ENCODE assay signal across 9 cellular contexts in genomic region chr1:86788300-86789206, GRCh38.
DNase-seq lines count a peak whose midpoint lies in the region; ATAC-seq and TF ChIP-seq lines count a peak whose summit lies in the region.
"Had no signal": no experiment of that assay in that cellular context is flagged by ENCODE, and none has a peak within 500 bp of the region (broad histone marks: within the 10 kb centered on the region; RNA-seq: fewer than 3 reads in every experiment).

No MANE protein-coding gene starts in this region.

- whole genome bisulfite sequencing in adipose tissue, 3 donors, result 35 to 79% (median 43%) methylated on average over 6 of the region's 6 CpGs
- WGBS in upper lobe of left lung, 2 donors, result 63 to 71% methylated on average over 6 of the region's 6 CpGs

- H3K27ac ChIP-seq in adipose tissue (ENCODE audit: low read depth, low read length) (peak overlapping the region; percentile 57), upper lobe of left lung (peak overlapping the region; percentile 74 to 85 (median 80))
- H3K27ac ChIP-seq: 22Rv1 had no signal

- peak; percentile 77 to 89 for ATAC-seq in upper lobe of left lung (ENCODE audit: low FRiP score in 2 of 2)

- no peak overlapping the region for H3K4me3 ChIP-seq in upper lobe of left lung

- DNase-seq in DMS79 treated with DMSO at 0.1 percent for 48 hours (lab: John Stamatoyannopoulos, UW), result peak; percentile 19
- no peak for DNase-seq in DMS79 (lab: John Stamatoyannopoulos, UW)
- DNase-seq in hepatic stellate cell (ENCODE audit: low spot score), result peak; percentile 62
- peak; percentile 7 to 41 for DNase-seq in upper lobe of left lung
- no peak for DNase-seq in activated gamma-delta T cell (lab: John Stamatoyannopoulos, UW)
- DNase-seq in LoVo (ENCODE audit: low spot score), result no peak
- no peak for DNase-seq in DMS 273 (lab: John Stamatoyannopoulos, UW; ENCODE audit: unreplicated experiment)

- H3K27me3 ChIP-seq in upper lobe of left lung, result no peaks in the 10 kb centered on the region

- TF ChIP-seq CTCF in upper lobe of left lung (IDR thresholded peaks at IDR 0.05), result no peak

- H3K4me1 ChIP-seq in upper lobe of left lung, result peaks cover 31 to 40% (median 33%) of the 10 kb centered on the region in 4 donors

- no peaks in the 10 kb centered on the region for H3K9me3 ChIP-seq in upper lobe of left lung

- TF ChIP-seq POLR2A in upper lobe of left lung (IDR thresholded peaks at IDR 0.05), result no peak

- H3K36me3 ChIP-seq in upper lobe of left lung, result no peaks in the 10 kb centered on the region

- peak in 1 of 4 donors; percentile 27 for TF ChIP-seq EP300 in upper lobe of left lung (IDR thresholded peaks at IDR 0.05)

Comparison
In these comparisons a context has a peak if more than half of its experiments do, and no peak if none do; other contexts are left out.
1. DNase-seq: peak in DMS79 treated with DMSO at 0.1 percent for 48 hours (single experiment), hepatic stellate cell (single experiment) and upper lobe of left lung (2 of 2); none in DMS79 (single experiment), activated gamma-delta T cell (single experiment), LoVo (single experiment) and DMS 273 (single experiment).